In genomic region chr19:6279931-6280591, GRCh38 we compare ENCODE assay signal across 8 cellular contexts. TPM values are rescaled to one million over a fixed set of nuclear protein-coding genes. Genes with fewer than 3 reads are reported as not detected.
DNase-seq lines count a peak whose midpoint lies in the region; ATAC-seq and TF ChIP-seq lines count a peak whose summit lies in the region.

TSS of gene MLLT1 (minus strand) at chr19:6279975. CDS start at chr19:6279784, 191 bp downstream.

- peak; percentile 40 for TF ChIP-seq CTCF in WI38 (IDR thresholded peaks at IDR 0.05; ENCODE audit: low read depth, low read length)
- TF ChIP-seq CTCF in mammary epithelial cell (conservative IDR thresholded peaks at IDR 0.05 in 1 of 2, IDR thresholded peaks at IDR 0.05 in 1 of 2; ENCODE audit: extremely low read depth in 1 of 2, insufficient read depth in 1 of 2, low read depth in 1 of 2, low read length in 2 of 2) = peak; percentile 29 to 56
- peak; percentile 78 for TF ChIP-seq CTCF in smooth muscle cell (IDR thresholded peaks at IDR 0.05; ENCODE audit: borderline replicate concordance, insufficient read depth, poor library complexity, severe bottlenecking)

- dilution Hi-C loops in mammary epithelial cell (cut with HindIII; ENCODE audit: low sequenced_read_pairs) = loop anchor here (10.0 kb wide), 1 partner anchor 55 kb away; no protein-coding TSS in a partner anchor

- H3K9ac ChIP-seq in mammary epithelial cell (ENCODE audit: insufficient read depth, low read length) (peak within 1 kb of the TSS; percentile 86), smooth muscle cell (ENCODE audit: low read depth) (peak within 1 kb of the TSS; percentile 93)

- 8% methylated on average over 12 of the region's 66 CpGs for WGBS in mammary epithelial cell (ENCODE audit: low coverage, missing lambda C conversion rate)
- WGBS in smooth muscle cell (ENCODE audit: low lambda C conversion rate) = 27% methylated on average over 18 of the region's 66 CpGs

- H3K4me2 ChIP-seq in mammary epithelial cell (ENCODE audit: insufficient read depth, low read depth, low read length) = peak within 1 kb of the TSS; percentile 81
- H3K4me2 ChIP-seq in smooth muscle cell = peak within 1 kb of the TSS; percentile 99

- peak; percentile 94 for DNase-seq in ACHN
- peak; percentile 59 for DNase-seq in NCI-H2227 treated with DMSO at 0.1 percent for 48 hours (lab: John Stamatoyannopoulos, UW)
- peak; percentile 97 for DNase-seq in mammary epithelial cell
- peak; percentile 100 for DNase-seq in iPS-NIHi11 (ENCODE audit: low spot score)
- DNase-seq in smooth muscle cell (lab: John Stamatoyannopoulos, UW; ENCODE audit: unreplicated experiment) = peak; percentile 81

- CTCF ChIA-PET in mammary epithelial cell (lab: Charles Lee; ENCODE audit: low non-redundant PET) = no interaction called here

- in situ Hi-C loops in ACHN (cut with HindIII; ENCODE audit: low pct_ligation_motif_present, low pct_unique_long_range_greater_than_20kb, low sequenced_read_pairs) = no loop called here
- in situ Hi-C loops in mammary epithelial cell (cut with MboI; ENCODE audit: low sequenced_read_pairs in 2 of 2) = no loop called here

- H3K9me3 ChIP-seq in mammary epithelial cell (replicated peaks; ENCODE audit: insufficient read depth, low read length) (no peaks in the 10 kb centered on the region), smooth muscle cell (replicated peaks; ENCODE audit: low read depth) (no peaks in the 10 kb centered on the region)

- ATAC-seq in GM18867 (IDR thresholded peaks at IDR 0.05; ENCODE audit: unreplicated experiment) (peak; percentile 89), HG03108 (IDR thresholded peaks at IDR 0.05; ENCODE audit: unreplicated experiment) (peak; percentile 90)

- H2AFZ ChIP-seq in mammary epithelial cell (ENCODE audit: low read depth, low read length) (peak within 1 kb of the TSS; percentile 60), smooth muscle cell (ENCODE audit: low read depth) (no peak within 1 kb of the TSS)

- peaks cover 8% of the 10 kb centered on the region for H3F3A ChIP-seq in smooth muscle cell (ENCODE audit: low read depth)

- H3K36me3 ChIP-seq in mammary epithelial cell (ENCODE audit: insufficient read depth, low read length) (no peaks in the 10 kb centered on the region), smooth muscle cell (ENCODE audit: low read depth) (no peaks in the 10 kb centered on the region)

- H3K79me2 ChIP-seq in mammary epithelial cell (ENCODE audit: insufficient read depth, low read length) = peaks cover 44% of the 10 kb centered on the region
- peaks cover 44% of the 10 kb centered on the region for H3K79me2 ChIP-seq in smooth muscle cell (ENCODE audit: low read depth)

- no TSS peak for BruUV-seq in mammary epithelial cell (replicated peaks; lab: Mats Ljungman, UMichigan)

- peaks cover 5% of the 10 kb centered on the region for H3K4me1 ChIP-seq in mammary epithelial cell (ENCODE audit: insufficient read depth, low read length)
- H3K4me1 ChIP-seq in smooth muscle cell (ENCODE audit: low read depth) = peaks cover 18% of the 10 kb centered on the region

- intact Hi-C loops in mammary epithelial cell (cut with micrococcal nuclease) = loop anchor here (5.0 kb wide), 1 partner anchor 58 kb away; no protein-coding TSS in a partner anchor

- H3K27ac ChIP-seq in mammary epithelial cell (ENCODE audit: insufficient read depth, low read depth, low read length) = peak within 1 kb of the TSS; percentile 66
- peak within 1 kb of the TSS; percentile 80 for H3K27ac ChIP-seq in smooth muscle cell (ENCODE audit: low read depth)

- H3K4me3 ChIP-seq in WI38 (ENCODE audit: low read depth, low read length) (peak within 1 kb of the TSS; percentile 92), mammary epithelial cell (replicated peaks in 1 of 3; ENCODE audit: insufficient read depth in 1 of 3, low read depth in 2 of 3, low read length in 3 of 3) (peak within 1 kb of the TSS; percentile 81 to 90 (median 85)), smooth muscle cell (peak within 1 kb of the TSS; percentile 96)

- H4K20me1 ChIP-seq in mammary epithelial cell (ENCODE audit: insufficient read depth, low read length) (no peaks in the 10 kb centered on the region), smooth muscle cell (ENCODE audit: low read depth) (peaks cover 30% of the 10 kb centered on the region)

- H3K27me3 ChIP-seq in mammary epithelial cell (ENCODE audit: insufficient read depth, low read length) = no peaks in the 10 kb centered on the region
- no peaks in the 10 kb centered on the region for H3K27me3 ChIP-seq in smooth muscle cell (ENCODE audit: low read depth)

RNA-seq across cellular contexts. Expression of gene MLLT1, which starts in this region (rescaled TPM):
- total RNA-seq in mammary epithelial cell = 10 to 100 TPM in 1 of 2 donors, 1 to 10 TPM in 1; 5.8 to 45.4 TPM
- polyA plus RNA-seq in mammary epithelial cell = 16.9 TPM
- polyA minus RNA-seq in mammary epithelial cell = 14.5 TPM
- total RNA-seq in smooth muscle cell = 15.4 and 18.8 TPM in 2 replicates
- 25.2 and 27.3 TPM in 2 replicates for polyA plus RNA-seq in smooth muscle cell

Comparison
In these comparisons a context has a peak if more than half of its experiments do, and no peak if none do; other contexts are left out.
1. Peak in every context shown above with its lines: DNase-seq, ATAC-seq, H3K4me3 ChIP-seq and H3K27ac ChIP-seq.